26 cellular contexts compared by ENCODE assay signal in the genomic region with DNA sequence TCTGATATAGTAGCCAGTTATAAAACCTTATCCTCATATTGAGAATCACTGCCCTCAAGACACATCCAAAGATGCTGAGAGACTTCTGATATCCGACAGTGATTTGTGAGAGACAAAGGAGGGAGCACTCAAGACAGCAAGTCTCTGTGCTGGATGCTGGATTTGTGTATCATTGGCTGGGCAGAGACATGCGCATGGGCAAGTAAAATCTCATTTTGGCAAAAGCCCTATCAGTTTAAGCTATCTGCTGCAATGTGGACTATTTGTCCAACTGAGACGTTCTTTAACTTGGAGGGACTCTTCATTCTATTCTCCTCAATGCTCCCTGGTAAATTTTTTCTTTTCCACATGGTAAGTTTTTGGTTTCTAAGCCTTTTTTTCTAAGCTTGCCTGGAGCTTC.
"Had no signal": no experiment of that assay in that cellular context is flagged by ENCODE, and none has a peak within 500 bp of the region (broad histone marks: within the 10 kb centered on the region; RNA-seq: fewer than 3 reads in every experiment).

No MANE protein-coding gene starts in this region.

- ATAC-seq: stimulated activated effector memory CD8-positive, alpha-beta T cell treated with anti-CD3 and anti-CD28 coated beads, Interleukin-12 subunit alpha, Interleukin-12 subunit beta, amount 100 ng/mL, for 72 hours; stimulated activated memory B cell treated with anti-CD40 and anti-IgM and Interleukin-4, amounts not matched to agents 10 μg/mL and 1 μg/mL and 100 μg/mL, for 72 hours; stimulated activated naive B cell treated with anti-CD40 and anti-IgM and Interleukin-4, amounts not matched to agents 10 μg/mL and 1 μg/mL and 100 μg/mL, for 72 hours; stimulated activated naive CD8-positive, alpha-beta T cell treated with anti-CD3 and anti-CD28 coated beads, Interleukin-15, amount 100 ng/mL, for 72 hours; stimulated activated naive CD8-positive, alpha-beta T cell treated with anti-CD3 and anti-CD28 coated beads, Interleukin-15, Interleukin-2, amounts not matched to agents 100 U/mL and 50 U/mL, for 24 hours; upper lobe of right lung had no signal

- H3K4me3 ChIP-seq: stomach, suprapubic skin, testis, thoracic aorta, tibial artery, tibial nerve, transverse colon, upper lobe of left lung, upper lobe of right lung, uterus, vagina had no signal

- H3K4me1 ChIP-seq: stomach, suprapubic skin, testis, tibial artery, transverse colon, upper lobe of left lung, upper lobe of right lung, uterus, vagina had no signal

- H3K27ac ChIP-seq: stomach, suprapubic skin, testis, thoracic aorta, tibial artery, tibial nerve, transverse colon, upper lobe of left lung, upper lobe of right lung, uterus, vagina had no signal

- H3K9me3 ChIP-seq: stomach, suprapubic skin, testis, thoracic aorta, tibial artery, tibial nerve, transverse colon, upper lobe of left lung, upper lobe of right lung, uterus, vagina had no signal

- H3K27me3 ChIP-seq: stomach, suprapubic skin, testis, tibial artery, tibial nerve, transverse colon, upper lobe of left lung, upper lobe of right lung, uterus, vagina had no signal

- DNase-seq: stimulated activated CD4-positive, alpha-beta T cell treated with anti-CD3 and anti-CD28 coated beads, Interleukin-2, amount 100 ng/mL, for 48 hours; stimulated activated CD4-positive, alpha-beta T cell treated with anti-CD3 and anti-CD28 coated beads, Interleukin-4, amount 100 ng/mL, for 1 hour; stimulated activated CD4-positive, alpha-beta T cell treated with anti-CD3 and anti-CD28 coated beads, Interleukin-4, amount 100 ng/mL, for 24 hours; stimulated activated CD4-positive, alpha-beta T cell treated with anti-CD3 and anti-CD28 coated beads, Interleukin-4, amount 100 ng/mL, for 4 hours; stimulated activated CD8-positive, alpha-beta memory T cell treated with anti-CD3 and anti-CD28 coated beads, Interleukin-4, amount 100 ng/mL, for 48 hours; stimulated activated naive B cell treated with anti-CD40 and anti-IgM and Interleukin-4, amounts not matched to agents 10 μg/mL and 1 μg/mL and 100 μg/mL, for 72 hours; stimulated activated naive CD4-positive, alpha-beta T cell; stimulated activated naive CD4-positive, alpha-beta T cell treated with Interleukin-2 at 50 U/mL for 16 hours; stimulated activated naive CD8-positive, alpha-beta T cell treated with anti-CD3 and anti-CD28 coated beads, Interleukin-15, amount 100 ng/mL, for 72 hours; stimulated activated naive CD8-positive, alpha-beta T cell treated with anti-CD3 and anti-CD28 coated beads, Interleukin-15, Interleukin-2, amounts not matched to agents 100 U/mL and 50 U/mL, for 24 hours; stomach; substantia nigra; testis; tibial artery; transverse colon; trophoblast cell; upper lobe of left lung; upper lobe of right lung; uterus had no signal

- H3K36me3 ChIP-seq: stomach, suprapubic skin, thoracic aorta, tibial artery, tibial nerve, transverse colon, upper lobe of left lung, upper lobe of right lung, uterus, vagina had no signal

- FAIRE-seq: urothelium cell line had no signal
